In genomic region chr15:86155551-86155950, GRCh38 we compare ENCODE assay signal across 15 cellular contexts.
DNase-seq lines count a peak whose midpoint lies in the region; ATAC-seq and TF ChIP-seq lines count a peak whose summit lies in the region.
"Had no signal": no experiment of that assay in that cellular context is flagged by ENCODE, and none has a peak within 500 bp of the region (broad histone marks: within the 10 kb centered on the region; RNA-seq: fewer than 3 reads in every experiment).

No MANE protein-coding gene starts in this region.

- H3K4me2 ChIP-seq in Karpas-422 (ENCODE audit: low read depth, low read length, poor library complexity, severe bottlenecking) (no peak overlapping the region), mammary epithelial cell (ENCODE audit: insufficient read depth, low read depth, low read length) (no peak overlapping the region)

- H3K36me3 ChIP-seq in Karpas-422 (ENCODE audit: insufficient read depth, low read length) (no peaks in the 10 kb centered on the region), psoas muscle (ENCODE audit: insufficient read depth in 1 of 2, low read depth in 1 of 2) (no peaks in the 10 kb centered on the region), upper lobe of right lung (no peaks in the 10 kb centered on the region), uterus (no peaks in the 10 kb centered on the region), mammary epithelial cell (ENCODE audit: insufficient read depth, low read length) (no peaks in the 10 kb centered on the region)
- H3K36me3 ChIP-seq: BE2C, HAP-1 had no signal

- no peaks in the 10 kb centered on the region for H3K9me3 ChIP-seq in Karpas-422 (ENCODE audit: low read length)
- peaks cover 16% of the 10 kb centered on the region for H3K9me3 ChIP-seq in psoas muscle
- H3K9me3 ChIP-seq in upper lobe of right lung: no peaks in the 10 kb centered on the region
- no peaks in the 10 kb centered on the region for H3K9me3 ChIP-seq in uterus
- H3K9me3 ChIP-seq in mammary epithelial cell (replicated peaks; ENCODE audit: insufficient read depth, low read length): no peaks in the 10 kb centered on the region
- H3K9me3 ChIP-seq: BE2C, Caco-2, HAP-1 had no signal

- peak; percentile 42 for DNase-seq in Karpas-422
- DNase-seq in MV-4-11 (lab: John Stamatoyannopoulos, UW): peak; percentile 57
- no peak for DNase-seq in psoas muscle
- DNase-seq in upper lobe of right lung: no peak
- no peak for DNase-seq in uterus
- no peak for DNase-seq in mammary epithelial cell
- DNase-seq: ACHN; BE2C; C1 segment of cervical spinal cord; Caco-2; CD4-positive, CD25-positive, alpha-beta regulatory T cell; CD8-positive, alpha-beta memory T cell; GM23248; IMR-90 had no signal

- in situ Hi-C loops in mammary epithelial cell (cut with MboI; ENCODE audit: low sequenced_read_pairs in 2 of 2): no loop called here

- no peak for TF ChIP-seq POLR2A in uterus (IDR thresholded peaks at IDR 0.05)

- H3K9ac ChIP-seq in Karpas-422 (ENCODE audit: low read length) (no peak overlapping the region), mammary epithelial cell (ENCODE audit: insufficient read depth, low read length) (no peak overlapping the region)
- H3K9ac ChIP-seq: GM23248 had no signal

- H3K4me3 ChIP-seq in Karpas-422 (ENCODE audit: low read length) (no peak overlapping the region), psoas muscle (no peak overlapping the region), upper lobe of right lung (no peak overlapping the region), uterus (no peak overlapping the region), mammary epithelial cell (replicated peaks in 1 of 3; ENCODE audit: insufficient read depth in 1 of 3, low read depth in 2 of 3, low read length in 3 of 3) (no peak overlapping the region)
- H3K4me3 ChIP-seq: GM23248, HAP-1 had no signal

- H2AFZ ChIP-seq in Karpas-422 (ENCODE audit: low read length): no peak overlapping the region
- H2AFZ ChIP-seq in mammary epithelial cell (ENCODE audit: low read depth, low read length): no peak overlapping the region
- H2AFZ ChIP-seq: GM23248 had no signal

- intact Hi-C loops in psoas muscle (cut with DNase I) (no loop called here), upper lobe of right lung (cut with DNase I) (no loop called here), uterus (cut with DNase I; ENCODE audit: low total_unique reads) (no loop called here), mammary epithelial cell (cut with micrococcal nuclease) (no loop called here)

- H4K20me1 ChIP-seq in Karpas-422 (ENCODE audit: insufficient read depth, low read depth, low read length) (no peaks in the 10 kb centered on the region), mammary epithelial cell (ENCODE audit: insufficient read depth, low read length) (no peaks in the 10 kb centered on the region)

- no peak for TF ChIP-seq CTCF in psoas muscle (IDR thresholded peaks at IDR 0.05)
- no peak for TF ChIP-seq CTCF in upper lobe of right lung (IDR thresholded peaks at IDR 0.05)
- TF ChIP-seq CTCF in uterus (IDR thresholded peaks at IDR 0.05): no peak
- no peak for TF ChIP-seq CTCF in mammary epithelial cell (conservative IDR thresholded peaks at IDR 0.05 in 1 of 2, IDR thresholded peaks at IDR 0.05 in 1 of 2; ENCODE audit: extremely low read depth in 1 of 2, insufficient read depth in 1 of 2, low read depth in 1 of 2, low read length in 2 of 2)

- CTCF ChIA-PET in mammary epithelial cell (lab: Charles Lee; ENCODE audit: low non-redundant PET): no interaction called here

- no peaks in the 10 kb centered on the region for H3K27me3 ChIP-seq in Karpas-422 (ENCODE audit: low read length)
- no peaks in the 10 kb centered on the region for H3K27me3 ChIP-seq in psoas muscle (ENCODE audit: insufficient read depth in 3 of 3, low read length in 2 of 3)
- H3K27me3 ChIP-seq in upper lobe of right lung: no peaks in the 10 kb centered on the region
- H3K27me3 ChIP-seq in uterus: no peaks in the 10 kb centered on the region
- H3K27me3 ChIP-seq in mammary epithelial cell (ENCODE audit: insufficient read depth, low read length): no peaks in the 10 kb centered on the region
- H3K27me3 ChIP-seq: BE2C had no signal

- dilution Hi-C loops in mammary epithelial cell (cut with HindIII; ENCODE audit: low sequenced_read_pairs): no loop called here

- H3K27ac ChIP-seq in Karpas-422 (ENCODE audit: low read length) (no peak overlapping the region), psoas muscle (peak overlapping the region; percentile 66), upper lobe of right lung (no peak overlapping the region), uterus (no peak overlapping the region), mammary epithelial cell (ENCODE audit: insufficient read depth, low read depth, low read length) (no peak overlapping the region)
- H3K27ac ChIP-seq: GM23248 had no signal

- BruUV-seq in mammary epithelial cell (replicated peaks; lab: Mats Ljungman, UMichigan): no TSS peak

- WGBS in psoas muscle, 3 donors: 75 to 83% (median 83%) methylated on average over 3 of the region's 3 CpGs
- 35% methylated on average over 3 of the region's 3 CpGs for WGBS in mammary epithelial cell (ENCODE audit: low coverage, missing lambda C conversion rate)

- H3K79me2 ChIP-seq in Karpas-422 (ENCODE audit: low read length): no peaks in the 10 kb centered on the region
- H3K79me2 ChIP-seq in mammary epithelial cell (ENCODE audit: insufficient read depth, low read length): no peaks in the 10 kb centered on the region

- no peaks in the 10 kb centered on the region for H3K9me2 ChIP-seq in Karpas-422 (replicated peaks; ENCODE audit: insufficient read depth, low read length)

- ATAC-seq in psoas muscle (no peak), upper lobe of right lung (no peak)

- H3K4me1 ChIP-seq in Karpas-422 (ENCODE audit: low read length) (peaks cover 7% of the 10 kb centered on the region), psoas muscle (peaks cover 40% of the 10 kb centered on the region), upper lobe of right lung (no peaks in the 10 kb centered on the region), uterus (no peaks in the 10 kb centered on the region), mammary epithelial cell (ENCODE audit: insufficient read depth, low read length) (no peaks in the 10 kb centered on the region)
- H3K4me1 ChIP-seq: BE2C, Caco-2, HAP-1 had no signal

Comparison
In these comparisons a context has a peak if more than half of its experiments do, and no peak if none do; other contexts are left out.
1. DNase-seq: peak in Karpas-422 (single experiment) and MV-4-11 (single experiment); none in psoas muscle (0 of 2), upper lobe of right lung (single experiment), uterus (0 of 2) and mammary epithelial cell (single experiment).